ENCODE assay signal across 1 cellular context in the genomic region with DNA sequence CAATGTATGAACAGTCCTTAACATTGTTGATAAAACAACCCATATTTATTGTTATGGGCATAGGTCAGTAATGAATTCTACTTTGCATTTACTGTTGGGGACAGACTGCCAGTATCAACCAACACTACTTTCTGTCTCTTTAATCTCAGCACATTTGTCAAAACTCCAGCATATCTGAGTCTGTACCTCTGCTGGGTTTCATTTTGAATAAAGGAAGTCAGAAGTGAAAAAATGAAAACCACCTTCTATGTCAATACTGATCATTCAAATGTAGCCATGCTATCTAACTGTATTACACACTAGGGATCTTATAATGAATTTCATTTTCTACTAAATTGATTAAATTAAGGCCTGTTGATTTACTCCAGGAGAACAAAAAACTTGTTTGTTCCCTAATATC.
TF ChIP-seq lines count a peak whose summit lies in the region.

No MANE protein-coding gene starts in this region.

TF ChIP-seq in GM23338, 12 proteins besides CTCF, POLR2A, EP300 and RAD21:
- TF ChIP-seq, protein P1, sequence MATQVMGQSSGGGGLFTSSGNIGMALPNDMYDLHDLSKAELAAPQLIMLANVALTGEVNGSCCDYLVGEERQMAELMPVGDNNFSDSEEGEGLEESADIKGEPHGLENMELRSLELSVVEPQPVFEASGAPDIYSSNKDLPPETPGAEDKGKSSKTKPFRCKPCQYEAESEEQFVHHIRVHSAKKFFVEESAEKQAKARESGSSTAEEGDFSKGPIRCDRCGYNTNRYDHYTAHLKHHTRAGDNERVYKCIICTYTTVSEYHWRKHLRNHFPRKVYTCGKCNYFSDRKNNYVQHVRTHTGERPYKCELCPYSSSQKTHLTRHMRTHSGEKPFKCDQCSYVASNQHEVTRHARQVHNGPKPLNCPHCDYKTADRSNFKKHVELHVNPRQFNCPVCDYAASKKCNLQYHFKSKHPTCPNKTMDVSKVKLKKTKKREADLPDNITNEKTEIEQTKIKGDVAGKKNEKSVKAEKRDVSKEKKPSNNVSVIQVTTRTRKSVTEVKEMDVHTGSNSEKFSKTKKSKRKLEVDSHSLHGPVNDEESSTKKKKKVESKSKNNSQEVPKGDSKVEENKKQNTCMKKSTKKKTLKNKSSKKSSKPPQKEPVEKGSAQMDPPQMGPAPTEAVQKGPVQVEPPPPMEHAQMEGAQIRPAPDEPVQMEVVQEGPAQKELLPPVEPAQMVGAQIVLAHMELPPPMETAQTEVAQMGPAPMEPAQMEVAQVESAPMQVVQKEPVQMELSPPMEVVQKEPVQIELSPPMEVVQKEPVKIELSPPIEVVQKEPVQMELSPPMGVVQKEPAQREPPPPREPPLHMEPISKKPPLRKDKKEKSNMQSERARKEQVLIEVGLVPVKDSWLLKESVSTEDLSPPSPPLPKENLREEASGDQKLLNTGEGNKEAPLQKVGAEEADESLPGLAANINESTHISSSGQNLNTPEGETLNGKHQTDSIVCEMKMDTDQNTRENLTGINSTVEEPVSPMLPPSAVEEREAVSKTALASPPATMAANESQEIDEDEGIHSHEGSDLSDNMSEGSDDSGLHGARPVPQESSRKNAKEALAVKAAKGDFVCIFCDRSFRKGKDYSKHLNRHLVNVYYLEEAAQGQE (IDR thresholded peaks at IDR 0.05; ENCODE audit: unreplicated experiment) = no peak
- TF ChIP-seq ZNF331 (CRISPR knock-in tag; IDR thresholded peaks at IDR 0.05; ENCODE audit: low read depth) (no peak), EZH2 (IDR thresholded peaks at IDR 0.05; ENCODE audit: low read depth, unreplicated experiment) (no peak), CREB1 (CRISPR knock-in tag; IDR thresholded peaks at IDR 0.05; ENCODE audit: low read depth) (no peak), JUNB (IDR thresholded peaks at IDR 0.05; ENCODE audit: unreplicated experiment) (no peak), POLR2AphosphoS5 (IDR thresholded peaks at IDR 0.05; ENCODE audit: low read depth) (no peak)
- TF ChIP-seq, protein P2, sequence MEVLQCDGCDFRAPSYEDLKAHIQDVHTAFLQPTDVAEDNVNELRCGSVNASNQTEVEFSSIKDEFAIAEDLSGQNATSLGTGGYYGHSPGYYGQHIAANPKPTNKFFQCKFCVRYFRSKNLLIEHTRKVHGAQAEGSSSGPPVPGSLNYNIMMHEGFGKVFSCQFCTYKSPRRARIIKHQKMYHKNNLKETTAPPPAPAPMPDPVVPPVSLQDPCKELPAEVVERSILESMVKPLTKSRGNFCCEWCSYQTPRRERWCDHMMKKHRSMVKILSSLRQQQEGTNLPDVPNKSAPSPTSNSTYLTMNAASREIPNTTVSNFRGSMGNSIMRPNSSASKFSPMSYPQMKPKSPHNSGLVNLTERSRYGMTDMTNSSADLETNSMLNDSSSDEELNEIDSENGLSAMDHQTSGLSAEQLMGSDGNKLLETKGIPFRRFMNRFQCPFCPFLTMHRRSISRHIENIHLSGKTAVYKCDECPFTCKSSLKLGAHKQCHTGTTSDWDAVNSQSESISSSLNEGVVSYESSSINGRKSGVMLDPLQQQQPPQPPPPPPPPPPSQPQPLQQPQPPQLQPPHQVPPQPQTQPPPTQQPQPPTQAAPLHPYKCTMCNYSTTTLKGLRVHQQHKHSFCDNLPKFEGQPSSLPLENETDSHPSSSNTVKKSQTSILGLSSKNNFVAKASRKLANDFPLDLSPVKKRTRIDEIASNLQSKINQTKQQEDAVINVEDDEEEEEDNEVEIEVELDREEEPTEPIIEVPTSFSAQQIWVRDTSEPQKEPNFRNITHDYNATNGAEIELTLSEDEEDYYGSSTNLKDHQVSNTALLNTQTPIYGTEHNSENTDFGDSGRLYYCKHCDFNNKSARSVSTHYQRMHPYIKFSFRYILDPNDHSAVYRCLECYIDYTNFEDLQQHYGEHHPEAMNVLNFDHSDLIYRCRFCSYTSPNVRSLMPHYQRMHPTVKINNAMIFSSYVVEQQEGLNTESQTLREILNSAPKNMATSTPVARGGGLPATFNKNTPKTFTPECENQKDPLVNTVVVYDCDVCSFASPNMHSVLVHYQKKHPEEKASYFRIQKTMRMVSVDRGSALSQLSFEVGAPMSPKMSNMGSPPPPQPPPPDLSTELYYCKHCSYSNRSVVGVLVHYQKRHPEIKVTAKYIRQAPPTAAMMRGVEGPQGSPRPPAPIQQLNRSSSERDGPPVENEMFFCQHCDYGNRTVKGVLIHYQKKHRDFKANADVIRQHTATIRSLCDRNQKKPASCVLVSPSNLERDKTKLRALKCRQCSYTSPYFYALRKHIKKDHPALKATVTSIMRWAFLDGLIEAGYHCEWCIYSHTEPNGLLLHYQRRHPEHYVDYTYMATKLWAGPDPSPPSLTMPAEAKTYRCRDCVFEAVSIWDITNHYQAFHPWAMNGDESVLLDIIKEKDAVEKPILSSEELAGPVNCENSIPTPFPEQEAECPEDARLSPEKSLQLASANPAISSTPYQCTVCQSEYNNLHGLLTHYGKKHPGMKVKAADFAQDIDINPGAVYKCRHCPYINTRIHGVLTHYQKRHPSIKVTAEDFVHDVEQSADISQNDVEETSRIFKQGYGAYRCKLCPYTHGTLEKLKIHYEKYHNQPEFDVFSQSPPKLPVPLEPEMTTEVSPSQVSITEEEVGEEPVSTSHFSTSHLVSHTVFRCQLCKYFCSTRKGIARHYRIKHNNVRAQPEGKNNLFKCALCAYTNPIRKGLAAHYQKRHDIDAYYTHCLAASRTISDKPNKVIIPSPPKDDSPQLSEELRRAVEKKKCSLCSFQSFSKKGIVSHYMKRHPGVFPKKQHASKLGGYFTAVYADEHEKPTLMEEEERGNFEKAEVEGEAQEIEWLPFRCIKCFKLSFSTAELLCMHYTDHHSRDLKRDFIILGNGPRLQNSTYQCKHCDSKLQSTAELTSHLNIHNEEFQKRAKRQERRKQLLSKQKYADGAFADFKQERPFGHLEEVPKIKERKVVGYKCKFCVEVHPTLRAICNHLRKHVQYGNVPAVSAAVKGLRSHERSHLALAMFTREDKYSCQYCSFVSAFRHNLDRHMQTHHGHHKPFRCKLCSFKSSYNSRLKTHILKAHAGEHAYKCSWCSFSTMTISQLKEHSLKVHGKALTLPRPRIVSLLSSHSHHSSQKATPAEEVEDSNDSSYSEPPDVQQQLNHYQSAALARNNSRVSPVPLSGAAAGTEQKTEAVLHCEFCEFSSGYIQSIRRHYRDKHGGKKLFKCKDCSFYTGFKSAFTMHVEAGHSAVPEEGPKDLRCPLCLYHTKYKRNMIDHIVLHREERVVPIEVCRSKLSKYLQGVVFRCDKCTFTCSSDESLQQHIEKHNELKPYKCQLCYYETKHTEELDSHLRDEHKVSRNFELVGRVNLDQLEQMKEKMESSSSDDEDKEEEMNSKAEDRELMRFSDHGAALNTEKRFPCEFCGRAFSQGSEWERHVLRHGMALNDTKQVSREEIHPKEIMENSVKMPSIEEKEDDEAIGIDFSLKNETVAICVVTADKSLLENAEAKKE (CRISPR knock-in tag; IDR thresholded peaks at IDR 0.05) = no peak
- TF ChIP-seq, protein P3, sequence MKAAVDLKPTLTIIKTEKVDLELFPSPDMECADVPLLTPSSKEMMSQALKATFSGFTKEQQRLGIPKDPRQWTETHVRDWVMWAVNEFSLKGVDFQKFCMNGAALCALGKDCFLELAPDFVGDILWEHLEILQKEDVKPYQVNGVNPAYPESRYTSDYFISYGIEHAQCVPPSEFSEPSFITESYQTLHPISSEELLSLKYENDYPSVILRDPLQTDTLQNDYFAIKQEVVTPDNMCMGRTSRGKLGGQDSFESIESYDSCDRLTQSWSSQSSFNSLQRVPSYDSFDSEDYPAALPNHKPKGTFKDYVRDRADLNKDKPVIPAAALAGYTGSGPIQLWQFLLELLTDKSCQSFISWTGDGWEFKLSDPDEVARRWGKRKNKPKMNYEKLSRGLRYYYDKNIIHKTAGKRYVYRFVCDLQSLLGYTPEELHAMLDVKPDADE (IDR thresholded peaks at IDR 0.05) = no peak
